Comparison of ENCODE assay signal across 1 cellular context in the genomic region with DNA sequence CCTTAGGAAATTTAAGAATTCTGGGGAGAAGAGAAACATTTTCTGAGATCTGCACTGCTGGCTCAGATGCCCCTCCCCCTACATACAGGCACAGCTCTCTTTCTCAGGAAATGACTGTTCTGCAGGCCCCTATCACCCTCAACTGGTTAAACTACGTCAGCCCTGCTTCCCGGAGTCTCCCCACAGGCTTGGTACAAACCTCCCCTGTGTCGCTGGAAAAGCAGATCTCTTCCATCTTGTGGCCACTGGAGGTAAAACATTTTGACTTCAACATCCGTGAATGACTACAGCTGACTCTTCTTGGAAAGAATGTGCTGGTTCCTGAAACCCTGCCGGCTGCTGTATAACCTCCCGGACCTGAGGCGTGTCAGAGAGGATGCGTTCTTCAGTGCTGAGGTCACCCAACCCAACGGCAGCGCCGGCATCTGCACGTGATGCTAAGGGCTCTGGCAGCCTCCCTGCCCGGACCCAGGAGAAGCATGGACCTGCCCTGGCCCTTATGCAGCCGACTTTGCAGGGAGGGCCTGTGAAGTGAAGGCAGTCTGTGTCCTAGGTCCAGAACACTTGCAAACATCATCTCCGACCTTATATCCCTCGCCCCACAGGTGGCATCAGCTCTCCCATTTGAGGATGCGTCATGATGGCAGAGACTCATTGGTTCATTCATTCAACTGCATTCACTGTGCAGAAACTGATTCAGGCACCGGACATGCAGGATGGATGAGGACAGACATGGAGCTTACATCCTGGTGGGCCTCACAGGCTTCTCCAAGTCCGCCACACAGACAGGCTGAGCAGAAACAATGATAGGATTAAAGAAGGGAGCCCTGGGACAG.
A peak's percentile ranks its signal among the peaks of the same experiment; 100 is the strongest.
TF ChIP-seq lines count a peak whose summit lies in the region.

No MANE protein-coding gene starts in this region.

TF ChIP-seq in HepG2, 621 proteins besides CTCF, POLR2A, EP300 and RAD21 (continued from another document and continues in another):
- TF ChIP-seq MLX (CRISPR knock-in tag; IDR thresholded peaks at IDR 0.05) (no peak), SRSF1 (optimal IDR thresholded peaks at IDR 0.05; ENCODE audit: low read depth, low read length) (no peak), ZNF746 (CRISPR knock-in tag; IDR thresholded peaks at IDR 0.05) (no peak), ZNF709 (CRISPR knock-in tag; IDR thresholded peaks at IDR 0.05) (no peak), ZNF367 (CRISPR knock-in tag; IDR thresholded peaks at IDR 0.05; ENCODE audit: borderline replicate concordance) (no peak), ZNF83 (CRISPR knock-in tag; IDR thresholded peaks at IDR 0.05; ENCODE audit: borderline replicate concordance) (no peak), ATF1 (CRISPR knock-in tag; IDR thresholded peaks at IDR 0.05) (0 out of 2 replicates have a peak, but pooled peaks have one; percentile 38), SAP130 (CRISPR knock-in tag; IDR thresholded peaks at IDR 0.05; ENCODE audit: low read depth) (peak; percentile 50), NFKBIZ (CRISPR knock-in tag; IDR thresholded peaks at IDR 0.05) (no peak), NR3C1 (CRISPR knock-in tag; IDR thresholded peaks at IDR 0.05) (no peak), SP5 (CRISPR knock-in tag; IDR thresholded peaks at IDR 0.05; ENCODE audit: borderline replicate concordance, low read depth) (no peak), HNRNPK (IDR thresholded peaks at IDR 0.05; ENCODE audit: low read depth, low read length, poor library complexity, severe bottlenecking) (no peak), ATM (IDR thresholded peaks at IDR 0.05; ENCODE audit: borderline replicate concordance) (no peak), STAT6 (CRISPR knock-in tag; IDR thresholded peaks at IDR 0.05; ENCODE audit: borderline replicate concordance) (no peak), HNRNPH1 (optimal IDR thresholded peaks at IDR 0.05; ENCODE audit: low read depth, low read length) (no peak), GATA4 (IDR thresholded peaks at IDR 0.05; ENCODE audit: borderline replicate concordance, low read depth) (no peak), CREM (IDR thresholded peaks at IDR 0.05) (peak; percentile 48; the same call in 1 of the 2 replicates), CREM (CRISPR knock-in tag; IDR thresholded peaks at IDR 0.05) (no peak), ASH2L (IDR thresholded peaks at IDR 0.05; ENCODE audit: insufficient read length, low read depth, low read length) (no peak), MTERF4 (CRISPR knock-in tag; IDR thresholded peaks at IDR 0.05) (no peak), ZNF616 (CRISPR knock-in tag; IDR thresholded peaks at IDR 0.05; ENCODE audit: low read depth) (no peak), RELA (CRISPR knock-in tag; IDR thresholded peaks at IDR 0.05) (no peak), FOXK1 (CRISPR knock-in tag; IDR thresholded peaks at IDR 0.05; ENCODE audit: borderline replicate concordance, low read depth) (no peak), TAF1 (CRISPR knock-in tag; IDR thresholded peaks at IDR 0.05) (no peak), ATF7-NPFF (CRISPR knock-in tag; IDR thresholded peaks at IDR 0.05; ENCODE audit: low read depth) (no peak), FLYWCH1 (CRISPR knock-in tag; IDR thresholded peaks at IDR 0.05) (no peak), HIVEP1 (CRISPR knock-in tag; IDR thresholded peaks at IDR 0.05) (no peak)
- TF ChIP-seq, protein P1, sequence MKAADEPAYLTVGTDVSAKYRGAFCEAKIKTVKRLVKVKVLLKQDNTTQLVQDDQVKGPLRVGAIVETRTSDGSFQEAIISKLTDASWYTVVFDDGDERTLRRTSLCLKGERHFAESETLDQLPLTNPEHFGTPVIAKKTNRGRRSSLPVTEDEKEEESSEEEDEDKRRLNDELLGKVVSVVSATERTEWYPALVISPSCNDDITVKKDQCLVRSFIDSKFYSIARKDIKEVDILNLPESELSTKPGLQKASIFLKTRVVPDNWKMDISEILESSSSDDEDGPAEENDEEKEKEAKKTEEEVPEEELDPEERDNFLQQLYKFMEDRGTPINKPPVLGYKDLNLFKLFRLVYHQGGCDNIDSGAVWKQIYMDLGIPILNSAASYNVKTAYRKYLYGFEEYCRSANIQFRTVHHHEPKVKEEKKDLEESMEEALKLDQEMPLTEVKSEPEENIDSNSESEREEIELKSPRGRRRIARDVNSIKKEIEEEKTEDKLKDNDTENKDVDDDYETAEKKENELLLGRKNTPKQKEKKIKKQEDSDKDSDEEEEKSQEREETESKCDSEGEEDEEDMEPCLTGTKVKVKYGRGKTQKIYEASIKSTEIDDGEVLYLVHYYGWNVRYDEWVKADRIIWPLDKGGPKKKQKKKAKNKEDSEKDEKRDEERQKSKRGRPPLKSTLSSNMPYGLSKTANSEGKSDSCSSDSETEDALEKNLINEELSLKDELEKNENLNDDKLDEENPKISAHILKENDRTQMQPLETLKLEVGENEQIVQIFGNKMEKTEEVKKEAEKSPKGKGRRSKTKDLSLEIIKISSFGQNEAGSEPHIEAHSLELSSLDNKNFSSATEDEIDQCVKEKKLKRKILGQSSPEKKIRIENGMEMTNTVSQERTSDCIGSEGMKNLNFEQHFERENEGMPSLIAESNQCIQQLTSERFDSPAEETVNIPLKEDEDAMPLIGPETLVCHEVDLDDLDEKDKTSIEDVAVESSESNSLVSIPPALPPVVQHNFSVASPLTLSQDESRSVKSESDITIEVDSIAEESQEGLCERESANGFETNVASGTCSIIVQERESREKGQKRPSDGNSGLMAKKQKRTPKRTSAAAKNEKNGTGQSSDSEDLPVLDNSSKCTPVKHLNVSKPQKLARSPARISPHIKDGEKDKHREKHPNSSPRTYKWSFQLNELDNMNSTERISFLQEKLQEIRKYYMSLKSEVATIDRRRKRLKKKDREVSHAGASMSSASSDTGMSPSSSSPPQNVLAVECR (CRISPR knock-in tag; IDR thresholded peaks at IDR 0.05; ENCODE audit: borderline replicate concordance) = peak; percentile 17; the same call in 1 of the 2 replicates
- TF ChIP-seq, protein P2, sequence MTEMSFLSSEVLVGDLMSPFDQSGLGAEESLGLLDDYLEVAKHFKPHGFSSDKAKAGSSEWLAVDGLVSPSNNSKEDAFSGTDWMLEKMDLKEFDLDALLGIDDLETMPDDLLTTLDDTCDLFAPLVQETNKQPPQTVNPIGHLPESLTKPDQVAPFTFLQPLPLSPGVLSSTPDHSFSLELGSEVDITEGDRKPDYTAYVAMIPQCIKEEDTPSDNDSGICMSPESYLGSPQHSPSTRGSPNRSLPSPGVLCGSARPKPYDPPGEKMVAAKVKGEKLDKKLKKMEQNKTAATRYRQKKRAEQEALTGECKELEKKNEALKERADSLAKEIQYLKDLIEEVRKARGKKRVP (CRISPR knock-in tag; IDR thresholded peaks at IDR 0.05) = no peak
- TF ChIP-seq, protein P3, sequence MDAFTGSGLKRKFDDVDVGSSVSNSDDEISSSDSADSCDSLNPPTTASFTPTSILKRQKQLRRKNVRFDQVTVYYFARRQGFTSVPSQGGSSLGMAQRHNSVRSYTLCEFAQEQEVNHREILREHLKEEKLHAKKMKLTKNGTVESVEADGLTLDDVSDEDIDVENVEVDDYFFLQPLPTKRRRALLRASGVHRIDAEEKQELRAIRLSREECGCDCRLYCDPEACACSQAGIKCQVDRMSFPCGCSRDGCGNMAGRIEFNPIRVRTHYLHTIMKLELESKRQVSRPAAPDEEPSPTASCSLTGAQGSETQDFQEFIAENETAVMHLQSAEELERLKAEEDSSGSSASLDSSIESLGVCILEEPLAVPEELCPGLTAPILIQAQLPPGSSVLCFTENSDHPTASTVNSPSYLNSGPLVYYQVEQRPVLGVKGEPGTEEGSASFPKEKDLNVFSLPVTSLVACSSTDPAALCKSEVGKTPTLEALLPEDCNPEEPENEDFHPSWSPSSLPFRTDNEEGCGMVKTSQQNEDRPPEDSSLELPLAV (CRISPR knock-in tag; conservative IDR thresholded peaks at IDR 0.05; ENCODE audit: low read depth) = no peak
- TF ChIP-seq, protein P4, sequence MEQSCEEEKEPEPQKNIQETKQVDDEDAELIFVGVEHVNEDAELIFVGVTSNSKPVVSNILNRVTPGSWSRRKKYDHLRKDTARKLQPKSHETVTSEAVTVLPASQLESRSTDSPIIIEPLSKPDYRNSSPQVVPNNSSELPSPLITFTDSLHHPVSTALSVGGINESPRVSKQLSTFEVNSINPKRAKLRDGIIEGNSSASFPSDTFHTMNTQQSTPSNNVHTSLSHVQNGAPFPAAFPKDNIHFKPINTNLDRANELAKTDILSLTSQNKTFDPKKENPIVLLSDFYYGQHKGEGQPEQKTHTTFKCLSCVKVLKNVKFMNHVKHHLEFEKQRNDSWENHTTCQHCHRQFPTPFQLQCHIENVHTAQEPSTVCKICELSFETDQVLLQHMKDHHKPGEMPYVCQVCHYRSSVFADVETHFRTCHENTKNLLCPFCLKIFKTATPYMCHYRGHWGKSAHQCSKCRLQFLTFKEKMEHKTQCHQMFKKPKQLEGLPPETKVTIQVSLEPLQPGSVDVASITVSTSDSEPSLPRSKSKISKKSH (CRISPR knock-in tag; IDR thresholded peaks at IDR 0.05; ENCODE audit: borderline replicate concordance) = no peak
- TF ChIP-seq, protein P5, sequence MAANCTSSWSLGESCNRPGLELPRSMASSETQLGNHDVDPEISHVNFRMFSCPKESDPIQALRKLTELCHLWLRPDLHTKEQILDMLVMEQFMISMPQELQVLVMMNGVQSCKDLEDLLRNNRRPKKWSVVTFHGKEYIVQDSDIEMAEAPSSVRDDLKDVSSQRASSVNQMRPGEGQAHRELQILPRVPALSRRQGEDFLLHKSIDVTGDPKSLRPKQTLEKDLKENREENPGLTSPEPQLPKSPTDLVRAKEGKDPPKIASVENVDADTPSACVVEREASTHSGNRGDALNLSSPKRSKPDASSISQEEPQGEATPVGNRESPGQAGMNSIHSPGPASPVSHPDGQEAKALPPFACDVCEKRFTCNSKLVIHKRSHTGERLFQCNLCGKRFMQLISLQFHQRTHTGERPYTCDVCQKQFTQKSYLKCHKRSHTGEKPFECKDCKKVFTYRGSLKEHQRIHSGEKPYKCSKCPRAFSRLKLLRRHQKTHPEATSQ (CRISPR knock-in tag; IDR thresholded peaks at IDR 0.05; ENCODE audit: borderline replicate concordance) = peak; percentile 25; the same call in 1 of the 2 replicates
- TF ChIP-seq, protein P6, sequence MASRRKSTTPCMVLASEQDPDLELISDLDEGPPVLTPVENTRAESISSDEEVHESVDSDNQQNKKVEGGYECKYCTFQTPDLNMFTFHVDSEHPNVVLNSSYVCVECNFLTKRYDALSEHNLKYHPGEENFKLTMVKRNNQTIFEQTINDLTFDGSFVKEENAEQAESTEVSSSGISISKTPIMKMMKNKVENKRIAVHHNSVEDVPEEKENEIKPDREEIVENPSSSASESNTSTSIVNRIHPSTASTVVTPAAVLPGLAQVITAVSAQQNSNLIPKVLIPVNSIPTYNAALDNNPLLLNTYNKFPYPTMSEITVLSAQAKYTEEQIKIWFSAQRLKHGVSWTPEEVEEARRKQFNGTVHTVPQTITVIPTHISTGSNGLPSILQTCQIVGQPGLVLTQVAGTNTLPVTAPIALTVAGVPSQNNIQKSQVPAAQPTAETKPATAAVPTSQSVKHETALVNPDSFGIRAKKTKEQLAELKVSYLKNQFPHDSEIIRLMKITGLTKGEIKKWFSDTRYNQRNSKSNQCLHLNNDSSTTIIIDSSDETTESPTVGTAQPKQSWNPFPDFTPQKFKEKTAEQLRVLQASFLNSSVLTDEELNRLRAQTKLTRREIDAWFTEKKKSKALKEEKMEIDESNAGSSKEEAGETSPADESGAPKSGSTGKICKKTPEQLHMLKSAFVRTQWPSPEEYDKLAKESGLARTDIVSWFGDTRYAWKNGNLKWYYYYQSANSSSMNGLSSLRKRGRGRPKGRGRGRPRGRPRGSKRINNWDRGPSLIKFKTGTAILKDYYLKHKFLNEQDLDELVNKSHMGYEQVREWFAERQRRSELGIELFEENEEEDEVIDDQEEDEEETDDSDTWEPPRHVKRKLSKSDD (CRISPR knock-in tag; IDR thresholded peaks at IDR 0.05; ENCODE audit: low read depth) = no peak
- TF ChIP-seq, protein P7, sequence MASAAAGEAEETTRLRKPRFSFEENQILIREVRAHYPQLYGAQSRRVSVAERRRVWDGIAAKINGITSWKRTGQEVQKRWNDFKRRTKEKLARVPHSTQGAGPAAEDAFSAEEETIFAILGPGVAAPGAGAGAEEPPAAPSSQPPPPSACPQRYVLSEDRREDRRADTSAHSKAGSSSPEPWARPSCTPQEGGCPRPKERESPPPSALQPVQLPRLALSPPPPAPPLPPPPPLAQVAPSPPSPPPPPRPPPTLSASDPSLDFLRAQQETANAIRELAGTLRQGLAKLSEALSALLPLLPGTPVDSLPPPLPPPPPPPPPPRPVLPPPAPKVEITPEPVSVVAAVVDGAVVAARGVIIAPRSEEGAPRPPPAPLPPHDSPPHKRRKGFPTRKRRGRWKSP (CRISPR knock-in tag; IDR thresholded peaks at IDR 0.05) = no peak
- TF ChIP-seq, protein P8, sequence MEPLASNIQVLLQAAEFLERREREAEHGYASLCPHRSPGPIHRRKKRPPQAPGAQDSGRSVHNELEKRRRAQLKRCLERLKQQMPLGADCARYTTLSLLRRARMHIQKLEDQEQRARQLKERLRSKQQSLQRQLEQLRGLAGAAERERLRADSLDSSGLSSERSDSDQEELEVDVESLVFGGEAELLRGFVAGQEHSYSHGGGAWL (CRISPR knock-in tag; IDR thresholded peaks at IDR 0.05) = no peak
